Comparison of ENCODE assay signal across 8 cellular contexts in genomic region chr2:47174731-47175361, GRCh38. TPM values are rescaled to one million over a fixed set of nuclear protein-coding genes. Genes with fewer than 3 reads are reported as not detected.
A peak's percentile ranks its signal among the peaks of the same experiment; 100 is the strongest.
DNase-seq lines count a peak whose midpoint lies in the region; ATAC-seq and FAIRE-seq lines count a peak whose summit lies in the region.

No MANE protein-coding gene starts in this region.

- no peak for FAIRE-seq in urothelium cell line (lab: Jason Lieb, UNC)

- no peaks in the 10 kb centered on the region for H3K27me3 ChIP-seq in mucosa of stomach (ENCODE audit: control insufficient read depth, insufficient read depth, low read length)

- no peaks in the 10 kb centered on the region for H3K9me3 ChIP-seq in mucosa of stomach (ENCODE audit: control insufficient read depth, low read length)

- no peaks in the 10 kb centered on the region for H3K36me3 ChIP-seq in mucosa of stomach (ENCODE audit: control insufficient read depth, insufficient read depth, low read length)

- H3K4me1 ChIP-seq in mucosa of stomach (ENCODE audit: control insufficient read depth, insufficient read depth, low read length) = peaks cover 45% of the 10 kb centered on the region

- peak overlapping the region; percentile 74 for H3K4me3 ChIP-seq in Jurkat, Clone E6-1 (ENCODE audit: low read length)
- H3K4me3 ChIP-seq in mucosa of stomach (ENCODE audit: low read length) = peak overlapping the region; percentile 63

- peak overlapping the region; percentile 99 to 100 for H3K27ac Mint-ChIP-seq in effector memory CD8-positive, alpha-beta T cell

- H3K4me1 Mint-ChIP-seq in effector memory CD8-positive, alpha-beta T cell (ENCODE audit: low read depth in 2 of 2) = peaks cover 36 to 62% of the 10 kb centered on the region in 2 donors

- H3K36me3 Mint-ChIP-seq in effector memory CD8-positive, alpha-beta T cell (ENCODE audit: insufficient read depth) = peaks cover 59% of the 10 kb centered on the region

- peaks cover 0 to 9% of the 10 kb centered on the region in 2 donors for H3K27me3 Mint-ChIP-seq in effector memory CD8-positive, alpha-beta T cell

- DNase-seq in ELR (ENCODE audit: low read depth) (peak; percentile 84), T-helper 1 cell (peak; percentile 15 to 42 (median 36)), urothelium cell line (ENCODE audit: low spot score) (peak; percentile 65)
- DNase-seq in Jurkat, Clone E6-1 (ENCODE audit: low read depth, low spot score) = peak; percentile 14
- peak in 2 of 3 experiments; percentile 12 to 21 for DNase-seq in effector memory CD8-positive, alpha-beta T cell

- no peaks in the 10 kb centered on the region for H3K9me3 Mint-ChIP-seq in effector memory CD8-positive, alpha-beta T cell

- ATAC-seq in effector memory CD8-positive, alpha-beta T cell (replicated peaks) = peak; percentile 4
- no peak for ATAC-seq in GM21576 (IDR thresholded peaks at IDR 0.05; ENCODE audit: unreplicated experiment)
- no peak for ATAC-seq in GM18909 (IDR thresholded peaks at IDR 0.05; ENCODE audit: poor library complexity, unreplicated experiment)

- peak overlapping the region; percentile 99 to 100 for H3K4me3 Mint-ChIP-seq in effector memory CD8-positive, alpha-beta T cell

- H3K9ac ChIP-seq in mucosa of stomach (ENCODE audit: low read length) = peak overlapping the region; percentile 97

RNA-seq across cellular contexts. Expression of gene CALM2, which starts 1.5 kb away (rescaled TPM):
- polyA plus RNA-seq in Jurkat, Clone E6-1 (2012; ENCODE audit: insufficient read depth, insufficient read length) = 477 TPM

RNA-seq across cellular contexts. Expression of gene STPG4, which starts 19.7 kb away (rescaled TPM):
- not detected for polyA plus RNA-seq in Jurkat, Clone E6-1 (2012; ENCODE audit: insufficient read depth, insufficient read length)

Comparison
In these comparisons a context has a peak if more than half of its experiments do, and no peak if none do; other contexts are left out.
1. DNase-seq: peak in every context shown above with its lines; median percentile 84 in ELR; 65 in urothelium cell line; 36 in T-helper 1 cell; 16 in effector memory CD8-positive, alpha-beta T cell; 14 in Jurkat, Clone E6-1.